26 cellular contexts compared by ENCODE assay signal in genomic region chr5:139762624-139763170, GRCh38. TPM values are rescaled to one million over a fixed set of nuclear protein-coding genes. Genes with fewer than 3 reads are reported as not detected.
DNase-seq lines count a peak whose midpoint lies in the region; ATAC-seq, FAIRE-seq and TF ChIP-seq lines count a peak whose summit lies in the region.
"Had no signal": no experiment of that assay in that cellular context is flagged by ENCODE, and none has a peak within 500 bp of the region (broad histone marks: within the 10 kb centered on the region; RNA-seq: fewer than 3 reads in every experiment).

No MANE protein-coding gene starts in this region.

- H3K27me3 ChIP-seq in H1 (replicated peaks in 1 of 4; ENCODE audit: control insufficient read depth in 3 of 4, extremely low read depth in 1 of 4, insufficient read depth in 3 of 4, low read length in 3 of 4) (peaks cover 8 to 49% (median 33%) of the 10 kb centered on the region in 4 experiments), neuronal stem cell (ENCODE audit: control insufficient read depth in 3 of 3, insufficient read depth in 3 of 3, low read depth in 1 of 3, low read length in 3 of 3) (peaks cover 0 to 48% (median 20%) of the 10 kb centered on the region in 3 experiments), PC-3 (ENCODE audit: low read length) (no peaks in the 10 kb centered on the region)

- H3K4me1 Mint-ChIP-seq in IgD-negative memory B cell, result peaks cover 9 to 25% (median 10%) of the 10 kb centered on the region in 3 donors

- H3K18ac ChIP-seq in H1 (ENCODE audit: extremely low read depth, low read length) (no peak overlapping the region), neuronal stem cell (ENCODE audit: low read length) (peak overlapping the region; percentile 17)

- H3K4me3 Mint-ChIP-seq in IgD-negative memory B cell, result peak overlapping the region in 3 of 4 donors; percentile 26 to 49 (median 47)
- H3K4me3 Mint-ChIP-seq: activated naive CD8-positive, alpha-beta T cell; mesothelial cell of epicardium; T-cell had no signal

- no peak overlapping the region for H2BK20ac ChIP-seq in H1 (ENCODE audit: low read length)

- H2AK5ac ChIP-seq in H1 (ENCODE audit: low read depth, low read length) (no peak overlapping the region), neuronal stem cell (ENCODE audit: low read depth, low read length) (peak overlapping the region; percentile 54)

- no peak for TF ChIP-seq CTCF in H1 (IDR thresholded peaks at IDR 0.05; ENCODE audit: control extremely low read depth in 1 of 3, insufficient read depth in 1 of 3, low read depth in 1 of 3, low read length in 3 of 3)
- TF ChIP-seq CTCF in PC-3 (conservative IDR thresholded peaks at IDR 0.05; ENCODE audit: low read depth, low read length), result no peak

- POLR2A ChIA-PET in H1 (lab: Charles Lee; ENCODE audit: partially characterized antibody), result interaction anchor here (1.0 to 1.4 kb wide), 2 partner anchors 130 to 176 kb away, joined by 3 to 4 read pairs; no protein-coding TSS in a partner anchor
- POLR2A ChIA-PET in PC-3 (lab: Charles Lee; ENCODE audit: unreplicated experiment), result no interaction called here

- H3K36me3 ChIP-seq in H1 (ENCODE audit: control insufficient read depth in 2 of 4, insufficient read depth in 4 of 4, low read length in 3 of 4), result no peaks in the 10 kb centered on the region
- no peaks in the 10 kb centered on the region for H3K36me3 ChIP-seq in neuronal stem cell (replicated peaks in 1 of 2; ENCODE audit: control insufficient read depth in 2 of 2, insufficient read depth in 2 of 2, low read length in 2 of 2)
- H3K36me3 ChIP-seq in PC-3 (ENCODE audit: low read depth, low read length), result no peaks in the 10 kb centered on the region
- H3K36me3 ChIP-seq: left lung, upper lobe of right lung had no signal

- no peaks in the 10 kb centered on the region for H3K9me3 Mint-ChIP-seq in IgD-negative memory B cell
- H3K9me3 Mint-ChIP-seq: CD8-positive, alpha-beta memory T cell; mesothelial cell of epicardium; naive thymus-derived CD8-positive, alpha-beta T cell; T-cell had no signal

- H4K91ac ChIP-seq in H1 (replicated peaks; ENCODE audit: insufficient read length, low read length) (peak overlapping the region; percentile 58), neuronal stem cell (ENCODE audit: low read depth, low read length, poor library complexity) (no peak overlapping the region)

- H2AFZ ChIP-seq in H1 (ENCODE audit: low read length) (no peak overlapping the region), neuronal stem cell (ENCODE audit: low read length) (no peak overlapping the region), PC-3 (ENCODE audit: low read length) (no peak overlapping the region)

- DNase-seq in NCI-H1417 (lab: John Stamatoyannopoulos, UW) (peak in 2 of 3 experiments; percentile 23 to 62), NCI-H1417 treated with DMSO at 0.1 percent for 48 hours (lab: John Stamatoyannopoulos, UW) (no peak), H1 (ENCODE audit: low read depth in 1 of 2, low spot score in 2 of 2) (no peak), neuronal stem cell (ENCODE audit: low spot score) (no peak), NCI-H2171 (lab: John Stamatoyannopoulos, UW) (no peak), PC-3 (no peak), NCI-H1694 (lab: John Stamatoyannopoulos, UW) (no peak)
- DNase-seq: 8988T; activated CD4-positive, alpha-beta T cell treated with anti-CD3 and anti-CD28 coated beads, Interleukin-2, amount 50 U/mL, for 48 hours; activated CD8-positive, alpha-beta memory T cell treated with anti-CD3 and anti-CD28 coated beads, Interleukin-2, amount 50 U/mL, for 48 hours; CD8-positive, alpha-beta memory T cell; DMS153; effector CD8-positive, alpha-beta T cell; left lung; MM.1S; naive thymus-derived CD8-positive, alpha-beta T cell; NCI-H1694 treated with DMSO at 0.1 percent for 48 hours; NCI-H226; SHP77 treated with DMSO at 0.1 percent for 48 hours; T-cell; upper lobe of right lung had no signal

- H3K9me3 ChIP-seq in H1 (ENCODE audit: insufficient read depth in 2 of 2, low read depth in 1 of 2, low read length in 1 of 2) (no peaks in the 10 kb centered on the region), neuronal stem cell (replicated peaks in 1 of 2; ENCODE audit: control insufficient read depth in 2 of 2, insufficient read depth in 1 of 2, low read depth in 1 of 2, low read length in 2 of 2) (no peaks in the 10 kb centered on the region), PC-3 (ENCODE audit: low read length) (no peaks in the 10 kb centered on the region)
- H3K9me3 ChIP-seq: left lung, upper lobe of right lung had no signal

- H3K27ac ChIP-seq in H1 (ENCODE audit: low read depth, low read length) (no peak overlapping the region), neuronal stem cell (replicated peaks; ENCODE audit: low read length) (no peak overlapping the region), PC-3 (ENCODE audit: low read length) (no peak overlapping the region)
- H3K27ac ChIP-seq: left lung, upper lobe of right lung had no signal

- H2BK15ac ChIP-seq in H1 (ENCODE audit: low read length), result no peak overlapping the region
- peak overlapping the region; percentile 8 for H2BK15ac ChIP-seq in neuronal stem cell (ENCODE audit: low read length)

- H3K4me3 ChIP-seq in H1 (ENCODE audit: extremely low read depth in 1 of 4, insufficient read depth in 2 of 4, low read depth in 3 of 4, low read length in 4 of 4) (no peak overlapping the region), neuronal stem cell (ENCODE audit: low read length in 2 of 2) (no peak overlapping the region), PC-3 (ENCODE audit: low read length) (no peak overlapping the region)
- H3K4me3 ChIP-seq: K562, left lung, upper lobe of right lung had no signal

- TF ChIP-seq EP300 in H1 (IDR thresholded peaks at IDR 0.05; ENCODE audit: borderline replicate concordance in 1 of 2, low read depth in 2 of 2, low read length in 2 of 2), result no peak

- H3K14ac ChIP-seq in H1 (ENCODE audit: insufficient read length) (no peak overlapping the region), neuronal stem cell (ENCODE audit: low read length) (no peak overlapping the region)

- H3K23ac ChIP-seq in H1 (ENCODE audit: insufficient read length), result no peak overlapping the region
- no peak overlapping the region for H3K23ac ChIP-seq in neuronal stem cell (ENCODE audit: low read depth, low read length, poor library complexity)

- H3K56ac ChIP-seq in H1 (replicated peaks; ENCODE audit: insufficient read length, low read depth, low read length), result no peak overlapping the region

- intact Hi-C loops in PC-3 (cut with micrococcal nuclease), result no loop called here

- H3K4me1 ChIP-seq in H1 (replicated peaks in 1 of 4; ENCODE audit: control insufficient read depth in 3 of 4, insufficient read depth in 4 of 4, low read length in 3 of 4) (peaks cover 9 to 32% (median 15%) of the 10 kb centered on the region in 4 experiments), neuronal stem cell (ENCODE audit: control insufficient read depth in 2 of 2, insufficient read depth in 1 of 2, low read depth in 1 of 2, low read length in 2 of 2) (peaks cover 21 to 46% of the 10 kb centered on the region in 2 donors), PC-3 (ENCODE audit: insufficient read depth, low read length) (no peaks in the 10 kb centered on the region)
- H3K4me1 ChIP-seq: upper lobe of right lung had no signal

- no peak for TF ChIP-seq POLR2A in H1 (IDR thresholded peaks at IDR 0.05; ENCODE audit: control extremely low read depth in 1 of 2, low read depth in 2 of 2, low read length in 2 of 2)

- H3K9me2 ChIP-seq in PC-3 (replicated peaks; ENCODE audit: low read length), result no peaks in the 10 kb centered on the region

- H3K27me3 Mint-ChIP-seq in IgD-negative memory B cell, result peaks cover 17% of the 10 kb centered on the region

- H4K5ac ChIP-seq in H1 (ENCODE audit: insufficient read length, low read depth, low read length), result no peak overlapping the region

- peak overlapping the region; percentile 4 to 76 (median 23) for H3K27ac Mint-ChIP-seq in IgD-negative memory B cell
- H3K27ac Mint-ChIP-seq: activated naive CD8-positive, alpha-beta T cell; mesothelial cell of epicardium had no signal

- H3K9ac ChIP-seq in H1 (replicated peaks in 1 of 4; ENCODE audit: extremely low read depth in 1 of 4, low read depth in 3 of 4, low read length in 3 of 4), result no peak overlapping the region
- peak overlapping the region; percentile 13 for H3K9ac ChIP-seq in neuronal stem cell (ENCODE audit: low read depth, low read length, poor library complexity)
- H3K9ac ChIP-seq in PC-3 (ENCODE audit: low read length), result no peak overlapping the region

- H2BK120ac ChIP-seq in H1 (replicated peaks; ENCODE audit: low read depth, low read length) (no peak overlapping the region), neuronal stem cell (ENCODE audit: low read depth, low read length) (no peak overlapping the region)

- H3K79me1 ChIP-seq in H1 (ENCODE audit: low read depth, low read length) (no peaks in the 10 kb centered on the region), neuronal stem cell (ENCODE audit: low read depth, low read length) (no peaks in the 10 kb centered on the region)

- ATAC-seq in PC-3, result no peak
- ATAC-seq: K562; left lung; naive thymus-derived CD8-positive, alpha-beta T cell; T-cell; upper lobe of right lung had no signal

- H4K20me1 ChIP-seq in H1 (replicated peaks in 1 of 2; ENCODE audit: control insufficient read depth in 1 of 2, insufficient read depth in 2 of 2, low read length in 2 of 2) (peaks cover 0 to 7% of the 10 kb centered on the region in 2 experiments), PC-3 (ENCODE audit: low read length) (no peaks in the 10 kb centered on the region)

- WGBS in H1 (ENCODE audit: extremely low coverage in 1 of 2, insufficient coverage in 1 of 2, insufficient read length in 1 of 2, insufficient replicate concordance in 2 of 2, low coverage in 1 of 2, low lambda C conversion rate in 2 of 2, missing lambda C conversion rate in 1 of 2), 2 experiments, result 60% methylated on average over 7 of the region's 10 CpGs; no CpG with 5 or more reads in 1 of the 2 experiments
- WGBS in neuronal stem cell (ENCODE audit: extremely low coverage in 2 of 2, insufficient read length in 2 of 2, insufficient replicate concordance in 1 of 2), 2 donors, result no CpG with 5 or more reads among the region's 10 CpGs

- H3K4ac ChIP-seq in H1 (replicated peaks; ENCODE audit: insufficient read length, low read depth, low read length) (no peak overlapping the region), neuronal stem cell (ENCODE audit: low read length) (no peak overlapping the region)

- H3K23me2 ChIP-seq in H1 (ENCODE audit: low read depth, low read length), result no peaks in the 10 kb centered on the region; the same call in 1 of the 2 replicates

- H2BK5ac ChIP-seq in H1 (ENCODE audit: low read depth, low read length) (no peak overlapping the region), neuronal stem cell (ENCODE audit: low read length) (no peak overlapping the region)

- CTCF ChIA-PET in H1 (lab: Charles Lee; ENCODE audit: partially characterized antibody), result interaction anchor here (1.0 to 6.0 kb wide), 7 partner anchors 13 to 206 kb away, joined by 3 to 93 read pairs (median 8); no protein-coding TSS in a partner anchor
- CTCF ChIA-PET in PC-3 (lab: Charles Lee), result no interaction called here

- H3F3A ChIP-seq in PC-3 (ENCODE audit: low read length, unreplicated experiment), result no peaks in the 10 kb centered on the region

- no peak overlapping the region for H4K8ac ChIP-seq in H1 (ENCODE audit: extremely low read depth, insufficient read depth, low read length)
- H4K8ac ChIP-seq in neuronal stem cell (ENCODE audit: low read depth, low read length), result no peak overlapping the region

- BruUV-seq in PC-3 (replicated peaks; lab: Mats Ljungman, UMichigan), result no TSS peak

- no peak for FAIRE-seq in H1 (lab: Jason Lieb, UNC)
- FAIRE-seq: K562 had no signal

- H3K4me2 ChIP-seq in H1 (ENCODE audit: insufficient read depth in 1 of 2, low read depth in 2 of 2, low read length in 2 of 2), result 0 out of 4 replicates have a peak overlapping the region, but pooled peaks of 1 of the 2 experiments have one; percentile 14
- H3K4me2 ChIP-seq in neuronal stem cell (ENCODE audit: insufficient read depth, low read length, poor library complexity, severe bottlenecking), result no peak overlapping the region
- H3K4me2 ChIP-seq in PC-3 (ENCODE audit: low read length), result no peak overlapping the region

- H3K36me3 Mint-ChIP-seq in IgD-negative memory B cell, result no peaks in the 10 kb centered on the region
- H3K36me3 Mint-ChIP-seq: activated naive CD8-positive, alpha-beta T cell; CD8-positive, alpha-beta memory T cell; mesothelial cell of epicardium; naive thymus-derived CD8-positive, alpha-beta T cell; T-cell had no signal

- H2BK12ac ChIP-seq in H1 (ENCODE audit: low read depth, low read length) (0 out of 2 replicates have a peak overlapping the region, but pooled peaks have one; percentile 0), neuronal stem cell (ENCODE audit: low read length) (no peak overlapping the region)

- no peaks in the 10 kb centered on the region for H3K79me2 ChIP-seq in H1 (ENCODE audit: control insufficient read depth in 1 of 2, insufficient read depth in 2 of 2, low read length in 2 of 2)
- no peaks in the 10 kb centered on the region for H3K79me2 ChIP-seq in PC-3 (ENCODE audit: low read length)

- no peak for TF ChIP-seq RAD21 in H1 (IDR thresholded peaks at IDR 0.05 in 1 of 2, conservative IDR thresholded peaks at IDR 0.05 in 1 of 2; ENCODE audit: low read depth in 2 of 2, low read length in 2 of 2)

RNA-seq across cellular contexts. Expression of gene PSD2, which starts 32.9 kb away (rescaled TPM):
- polyA plus RNA-seq in IgD-negative memory B cell (not detected), H1 (2011; rRNA removed) (0.14 and 0.25 TPM in 2 replicates)
- 0.06 and 0.13 TPM in 2 replicates for total RNA-seq in H1 (2021; fragmentation: NEBNext Ultra II Directional; extraction: Animal tissue kit (Norgen Biotek cat#: 25700))
- 0.23 TPM for polyA plus RNA-seq in H1 (2011; cell fraction: cytosol; rRNA removed)
- 0.48 TPM for polyA plus RNA-seq in H1 (2011; cell fraction: nucleus; rRNA removed)
- polyA plus RNA-seq in H1 (2012, experiment 1 of 2), result 0.09 to 0.24 TPM (median 0.15 TPM) in 4 replicates
- 0.14 TPM for polyA plus RNA-seq in H1 (2012, experiment 2 of 2)
- polyA plus RNA-seq in H1 (2013, experiment 1 of 2), result 0.06 TPM
- 0.09 TPM for polyA plus RNA-seq in H1 (2013, experiment 2 of 2)
- polyA minus RNA-seq in H1 (2011; rRNA and poly(A)+ RNA removed), result 0.17 TPM in 1 of 2 replicates, not detected in the other
- polyA minus RNA-seq in H1 (2011; cell fraction: cytosol; rRNA and poly(A)+ RNA removed), result not detected
- 0.20 TPM for polyA minus RNA-seq in H1 (2011; cell fraction: nucleus; rRNA and poly(A)+ RNA removed)
- 0.92 TPM for polyA plus RNA-seq in neuronal stem cell (2013, experiment 1 of 2)
- polyA plus RNA-seq in neuronal stem cell (2013, experiment 2 of 2), result 0.93 TPM
- total RNA-seq in PC-3 (2014; rRNA removed), result not detected in 2 replicates
- total RNA-seq: CD8-positive, alpha-beta memory T cell; epithelial cell of proximal tubule; upper lobe of right lung had no signal

Comparison
In these comparisons a context has a peak if more than half of its experiments do, and no peak if none do; other contexts are left out.
1. DNase-seq: peak in NCI-H1417 (2 of 3); none in NCI-H1417 treated with DMSO at 0.1 percent for 48 hours (single experiment), H1 (0 of 2), neuronal stem cell (single experiment), NCI-H2171 (single experiment), PC-3 (single experiment) and NCI-H1694 (single experiment).